ENCODE assay signal across 8 cellular contexts in genomic region chrX:38803286-38803608, GRCh38. TPM values are rescaled to one million over a fixed set of nuclear protein-coding genes. Genes with fewer than 3 reads are reported as not detected.
DNase-seq lines count a peak whose midpoint lies in the region; ATAC-seq, FAIRE-seq and TF ChIP-seq lines count a peak whose summit lies in the region.

No MANE protein-coding gene starts in this region.

- H3K36me3 Mint-ChIP-seq in activated CD4-positive, alpha-beta T cell treated with anti-CD3 and anti-CD28 coated beads, Interleukin-2, amount 10 ng/mL, durations not matched to agents 24 days and 14 days (ENCODE audit: low read depth): peaks cover 45% of the 10 kb centered on the region
- peaks cover 44% of the 10 kb centered on the region for H3K36me3 Mint-ChIP-seq in activated CD4-positive, alpha-beta memory T cell treated with anti-CD3 and anti-CD28 coated beads, Interleukin-2, amount 10 ng/mL, durations not matched to agents 7 days and 5 days (ENCODE audit: low read depth)

- H3K27me3 ChIP-seq in right atrium auricular region (no peaks in the 10 kb centered on the region), smooth muscle cell (ENCODE audit: low read depth) (no peaks in the 10 kb centered on the region)

- H3K27me3 Mint-ChIP-seq in activated CD4-positive, alpha-beta T cell treated with anti-CD3 and anti-CD28 coated beads, Interleukin-2, amount 10 ng/mL, durations not matched to agents 24 days and 14 days: no peaks in the 10 kb centered on the region
- H3K27me3 Mint-ChIP-seq in activated CD4-positive, alpha-beta memory T cell treated with anti-CD3 and anti-CD28 coated beads, Interleukin-2, amount 10 ng/mL, durations not matched to agents 7 days and 5 days: no peaks in the 10 kb centered on the region

- H3K27ac Mint-ChIP-seq in activated CD4-positive, alpha-beta T cell treated with anti-CD3 and anti-CD28 coated beads, Interleukin-2, amount 10 ng/mL, durations not matched to agents 24 days and 14 days: peak overlapping the region; percentile 99
- H3K27ac Mint-ChIP-seq in activated CD4-positive, alpha-beta memory T cell treated with anti-CD3 and anti-CD28 coated beads, Interleukin-2, amount 10 ng/mL, durations not matched to agents 7 days and 5 days: peak overlapping the region; percentile 95

- no peak overlapping the region for H2AFZ ChIP-seq in smooth muscle cell (ENCODE audit: low read depth)

- no peak for FAIRE-seq in HTR-8/SVneo (lab: Jason Lieb, UNC)

- no peaks in the 10 kb centered on the region for H3K9me3 ChIP-seq in right atrium auricular region
- H3K9me3 ChIP-seq in smooth muscle cell (replicated peaks; ENCODE audit: low read depth): no peaks in the 10 kb centered on the region

- POLR2A ChIA-PET in activated CD4-positive, alpha-beta memory T cell treated with anti-CD3 and anti-CD28 coated beads, Interleukin-2, amount 10 ng/mL, durations not matched to agents 7 days and 5 days (lab: Charles Lee): interaction anchor here (1.5 to 4.9 kb wide), 3 partner anchors 9 to 1294 kb away, joined by 4 to 26 read pairs (median 24); partner anchors contain the start of gene BCOR

- peak overlapping the region; percentile 96 for H3K4me3 Mint-ChIP-seq in activated CD4-positive, alpha-beta T cell treated with anti-CD3 and anti-CD28 coated beads, Interleukin-2, amount 10 ng/mL, durations not matched to agents 24 days and 14 days
- H3K4me3 Mint-ChIP-seq in activated CD4-positive, alpha-beta memory T cell treated with anti-CD3 and anti-CD28 coated beads, Interleukin-2, amount 10 ng/mL, durations not matched to agents 7 days and 5 days: peak overlapping the region; percentile 87

- H3K4me2 ChIP-seq in smooth muscle cell: peak overlapping the region; percentile 81

- no peak for TF ChIP-seq CTCF in right atrium auricular region (IDR thresholded peaks at IDR 0.05)
- no peak for TF ChIP-seq CTCF in smooth muscle cell (IDR thresholded peaks at IDR 0.05; ENCODE audit: borderline replicate concordance, insufficient read depth, poor library complexity, severe bottlenecking)

- H3K27ac ChIP-seq in right atrium auricular region (peak overlapping the region; percentile 89 to 91), smooth muscle cell (ENCODE audit: low read depth) (peak overlapping the region; percentile 83)

- no peaks in the 10 kb centered on the region for H4K20me1 ChIP-seq in smooth muscle cell (ENCODE audit: low read depth)

- H3F3A ChIP-seq in smooth muscle cell (ENCODE audit: low read depth): no peaks in the 10 kb centered on the region

- WGBS in smooth muscle cell (ENCODE audit: low lambda C conversion rate): 35% methylated on average over 3 of the region's 3 CpGs

- peaks cover 27% of the 10 kb centered on the region for H3K79me2 ChIP-seq in smooth muscle cell (ENCODE audit: low read depth)

- intact Hi-C loops in activated CD4-positive, alpha-beta T cell treated with anti-CD3 and anti-CD28 coated beads, Interleukin-2, amount 10 ng/mL, durations not matched to agents 24 days and 14 days (cut with micrococcal nuclease): loop anchor here (2.0 to 10.0 kb wide), 9 partner anchors 182 to 1932 kb away; partner anchors contain the start of genes BCOR, CXorf38 and MED14

- no peak for ATAC-seq in HG02938 (IDR thresholded peaks at IDR 0.05; ENCODE audit: unreplicated experiment)

- peak; percentile 67 for DNase-seq in activated CD4-positive, alpha-beta T cell treated with anti-CD3 and anti-CD28 coated beads, Interleukin-2, amount 10 ng/mL, durations not matched to agents 24 days and 14 days
- no peak for DNase-seq in activated CD4-positive, alpha-beta T cell treated with anti-CD3 and anti-CD28 coated beads, Interleukin-2, amount 50 U/mL, for 48 hours
- DNase-seq in activated CD4-positive, alpha-beta memory T cell treated with anti-CD3 and anti-CD28 coated beads, Interleukin-2, amount 10 ng/mL, durations not matched to agents 7 days and 5 days: peak; percentile 16
- DNase-seq in right atrium auricular region (ENCODE audit: low spot score) (no peak), smooth muscle cell (lab: John Stamatoyannopoulos, UW; ENCODE audit: unreplicated experiment) (no peak), ecto neural progenitor cell (ENCODE audit: low spot score) (no peak), HTR-8/SVneo (ENCODE audit: insufficient read length, low spot score) (no peak)

- H3K36me3 ChIP-seq in right atrium auricular region: no peaks in the 10 kb centered on the region
- no peaks in the 10 kb centered on the region for H3K36me3 ChIP-seq in smooth muscle cell (ENCODE audit: low read depth)

- H3K4me3 ChIP-seq in right atrium auricular region (peak overlapping the region; percentile 60 to 62), smooth muscle cell (peak overlapping the region; percentile 68)

- H3K4me1 Mint-ChIP-seq in activated CD4-positive, alpha-beta T cell treated with anti-CD3 and anti-CD28 coated beads, Interleukin-2, amount 10 ng/mL, durations not matched to agents 24 days and 14 days: peaks cover 15% of the 10 kb centered on the region
- peaks cover 18% of the 10 kb centered on the region for H3K4me1 Mint-ChIP-seq in activated CD4-positive, alpha-beta memory T cell treated with anti-CD3 and anti-CD28 coated beads, Interleukin-2, amount 10 ng/mL, durations not matched to agents 7 days and 5 days

- H3K9me3 Mint-ChIP-seq in activated CD4-positive, alpha-beta T cell treated with anti-CD3 and anti-CD28 coated beads, Interleukin-2, amount 10 ng/mL, durations not matched to agents 24 days and 14 days: no peaks in the 10 kb centered on the region
- H3K9me3 Mint-ChIP-seq in activated CD4-positive, alpha-beta memory T cell treated with anti-CD3 and anti-CD28 coated beads, Interleukin-2, amount 10 ng/mL, durations not matched to agents 7 days and 5 days: no peaks in the 10 kb centered on the region

- H3K4me1 ChIP-seq in right atrium auricular region: peaks cover 0 to 18% of the 10 kb centered on the region in 2 donors
- H3K4me1 ChIP-seq in smooth muscle cell (ENCODE audit: low read depth): peaks cover 10% of the 10 kb centered on the region

- CTCF ChIA-PET in activated CD4-positive, alpha-beta memory T cell treated with anti-CD3 and anti-CD28 coated beads, Interleukin-2, amount 10 ng/mL, durations not matched to agents 7 days and 5 days (lab: Charles Lee): no interaction called here

- H3K9ac ChIP-seq in smooth muscle cell (ENCODE audit: low read depth): peak overlapping the region; percentile 14

RNA-seq across cellular contexts. Expression of gene MID1IP1, which starts 2.0 kb away (rescaled TPM):
- 104 and 108 TPM in 2 replicates for total RNA-seq in activated CD4-positive, alpha-beta T cell treated with anti-CD3 and anti-CD28 coated beads, Interleukin-2, amount 10 ng/mL, durations not matched to agents 24 days and 14 days
- 10 to 100 TPM; 75.7 to 76.4 TPM for total RNA-seq in activated CD4-positive, alpha-beta memory T cell treated with anti-CD3 and anti-CD28 coated beads, Interleukin-2, amount 10 ng/mL, durations not matched to agents 7 days and 5 days
- total RNA-seq in right atrium auricular region (10 to 100 TPM; 13.3 to 24.3 TPM), smooth muscle cell (31.5 and 33.1 TPM in 2 replicates)
- 36.4 and 37.7 TPM in 2 replicates for polyA plus RNA-seq in smooth muscle cell

Comparison
In these comparisons a context has a peak if more than half of its experiments do, and no peak if none do; other contexts are left out.
1. DNase-seq: peak in activated CD4-positive, alpha-beta T cell treated with anti-CD3 and anti-CD28 coated beads, Interleukin-2, amount 10 ng/mL, durations not matched to agents 24 days and 14 days (single experiment) and activated CD4-positive, alpha-beta memory T cell treated with anti-CD3 and anti-CD28 coated beads, Interleukin-2, amount 10 ng/mL, durations not matched to agents 7 days and 5 days (single experiment); none in activated CD4-positive, alpha-beta T cell treated with anti-CD3 and anti-CD28 coated beads, Interleukin-2, amount 50 U/mL, for 48 hours (0 of 2), right atrium auricular region (single experiment), smooth muscle cell (single experiment), ecto neural progenitor cell (single experiment) and HTR-8/SVneo (single experiment).